8 cellular contexts compared by ENCODE assay signal in genomic region chr1:107963601-107964396, GRCh38. TPM values are rescaled to one million over a fixed set of nuclear protein-coding genes. Genes with fewer than 3 reads are reported as not detected.
A peak's percentile ranks its signal among the peaks of the same experiment; 100 is the strongest.
DNase-seq lines count a peak whose midpoint lies in the region; ATAC-seq lines count a peak whose summit lies in the region.

No MANE protein-coding gene starts in this region.

- H3K27me3 ChIP-seq in CD4-positive, CD25-positive, alpha-beta regulatory T cell (ENCODE audit: control insufficient read depth, insufficient read depth, low read length), result no peaks in the 10 kb centered on the region
- H3K27me3 ChIP-seq in ectodermal cell (ENCODE audit: control insufficient read depth, insufficient read depth, low read length, poor library complexity, severe bottlenecking), result peaks cover 40% of the 10 kb centered on the region
- H3K27me3 ChIP-seq in mesendoderm (ENCODE audit: insufficient read depth, low read length, poor library complexity), result no peaks in the 10 kb centered on the region

- 13 to 14% methylated on average over 24 of the region's 24 CpGs for WGBS in ectodermal cell, 2 experiments
- no CpG with 5 or more reads among the region's 24 CpGs for WGBS in mesendoderm (ENCODE audit: extremely low coverage, insufficient coverage, low lambda C conversion rate)

- H3K36me3 Mint-ChIP-seq in CD4-positive, CD25-positive, alpha-beta regulatory T cell, result no peaks in the 10 kb centered on the region

- peak overlapping the region; percentile 87 for H3K56ac ChIP-seq in mesendoderm (ENCODE audit: low read length)

- no peak overlapping the region for H2BK5ac ChIP-seq in mesendoderm (ENCODE audit: low read length)

- H4K5ac ChIP-seq in mesendoderm (ENCODE audit: low read length), result no peak overlapping the region

- H3K4me1 ChIP-seq in CD4-positive, CD25-positive, alpha-beta regulatory T cell (ENCODE audit: control insufficient read depth, insufficient read depth, low read length, poor library complexity, severe bottlenecking), result peaks cover 27% of the 10 kb centered on the region
- H3K4me1 ChIP-seq in ectodermal cell (ENCODE audit: control insufficient read depth, insufficient read depth, low read length), result peaks cover 4% of the 10 kb centered on the region
- H3K4me1 ChIP-seq in mesendoderm (ENCODE audit: control insufficient read depth, low read depth, low read length), result peaks cover 6% of the 10 kb centered on the region

- no peaks in the 10 kb centered on the region for H3K9me3 ChIP-seq in CD4-positive, CD25-positive, alpha-beta regulatory T cell (ENCODE audit: control insufficient read depth in 2 of 2, low read length in 2 of 2)
- H3K9me3 ChIP-seq in ectodermal cell (ENCODE audit: control insufficient read depth, low read length), result no peaks in the 10 kb centered on the region

- peak; percentile 72 to 76 for ATAC-seq in CD4-positive, CD25-positive, alpha-beta regulatory T cell (ENCODE audit: low read depth in 2 of 2)
- ATAC-seq in GM19438 (IDR thresholded peaks at IDR 0.05; ENCODE audit: low read depth, unreplicated experiment), result peak; percentile 90
- peak; percentile 75 for ATAC-seq in HG03520 (IDR thresholded peaks at IDR 0.05; ENCODE audit: unreplicated experiment)

- no peak overlapping the region for H2BK120ac ChIP-seq in mesendoderm (ENCODE audit: low read depth, low read length)

- peak overlapping the region; percentile 70 for H3K9ac ChIP-seq in mesendoderm (ENCODE audit: low read length)

- no peak overlapping the region for H3K18ac ChIP-seq in mesendoderm (ENCODE audit: low read length)

- H3K4ac ChIP-seq in mesendoderm (ENCODE audit: low read depth, low read length), result no peak overlapping the region

- no peak overlapping the region for H3K23ac ChIP-seq in mesendoderm (ENCODE audit: low read length)

- peak overlapping the region; percentile 98 for H3K4me3 ChIP-seq in CD4-positive, CD25-positive, alpha-beta regulatory T cell (ENCODE audit: low read depth, low read length)
- peak overlapping the region; percentile 63 for H3K4me3 ChIP-seq in ectodermal cell (ENCODE audit: insufficient read depth, low read depth, low read length)
- H3K4me3 ChIP-seq in mesendoderm (ENCODE audit: low read length), result peak overlapping the region; percentile 70

- no peaks in the 10 kb centered on the region for H3K36me3 ChIP-seq in CD4-positive, CD25-positive, alpha-beta regulatory T cell (ENCODE audit: control insufficient read depth, insufficient read depth, low read length)
- H3K36me3 ChIP-seq in ectodermal cell (ENCODE audit: control insufficient read depth, insufficient read depth, low read length) (no peaks in the 10 kb centered on the region), mesendoderm (ENCODE audit: control insufficient read depth, insufficient read depth, low read length) (no peaks in the 10 kb centered on the region)

- H2AK5ac ChIP-seq in mesendoderm (ENCODE audit: low read length), result no peak overlapping the region

- H3K4me2 ChIP-seq in mesendoderm (ENCODE audit: low read length), result peak overlapping the region; percentile 99

- peak overlapping the region; percentile 97 to 98 (median 98) for H3K4me3 Mint-ChIP-seq in CD4-positive, CD25-positive, alpha-beta regulatory T cell

- no peaks in the 10 kb centered on the region for H3K9me3 Mint-ChIP-seq in CD4-positive, CD25-positive, alpha-beta regulatory T cell

- peak; percentile 25 to 83 (median 66) for DNase-seq in CD4-positive, CD25-positive, alpha-beta regulatory T cell
- DNase-seq in activated CD4-positive, CD25-positive, alpha-beta regulatory T cell (lab: John Stamatoyannopoulos, UW), result peak; percentile 9 to 16 (median 11)
- DNase-seq in mesendoderm, result peak; percentile 68
- DNase-seq in stimulated activated naive CD4-positive, alpha-beta T cell (lab: John Stamatoyannopoulos, UW), result peak; percentile 2 to 67 (median 44)
- no peak for DNase-seq in NCI-H1417 (lab: John Stamatoyannopoulos, UW)

- H3K27ac ChIP-seq in CD4-positive, CD25-positive, alpha-beta regulatory T cell (ENCODE audit: insufficient read depth, low read length, poor library complexity, severe bottlenecking), result peak overlapping the region; percentile 80
- H3K27ac ChIP-seq in ectodermal cell (ENCODE audit: insufficient read depth, low read depth, low read length, poor library complexity, severe bottlenecking) (no peak overlapping the region), mesendoderm (ENCODE audit: low read depth, low read length) (no peak overlapping the region)

- H3K79me1 ChIP-seq in mesendoderm (ENCODE audit: low read length), result peaks cover 3% of the 10 kb centered on the region

- no peak overlapping the region for H4K8ac ChIP-seq in mesendoderm (ENCODE audit: low read depth, low read length)

- H3K4me1 Mint-ChIP-seq in CD4-positive, CD25-positive, alpha-beta regulatory T cell, result peaks cover 9 to 53% (median 29%) of the 10 kb centered on the region in 4 donors

- no peaks in the 10 kb centered on the region for H3K79me2 ChIP-seq in mesendoderm (ENCODE audit: control insufficient read depth, insufficient read depth, low read length)

- peaks cover 6% of the 10 kb centered on the region for H3K27me3 Mint-ChIP-seq in CD4-positive, CD25-positive, alpha-beta regulatory T cell

- H2BK15ac ChIP-seq in mesendoderm (replicated peaks; ENCODE audit: low read depth), result no peak overlapping the region

- H3K27ac Mint-ChIP-seq in CD4-positive, CD25-positive, alpha-beta regulatory T cell, result peak overlapping the region; percentile 94 to 98 (median 97)

RNA-seq across cellular contexts. Expression of gene VAV3, which starts 1.2 kb away (rescaled TPM):
- total RNA-seq in CD4-positive, CD25-positive, alpha-beta regulatory T cell, result 21.5 TPM
- polyA plus RNA-seq in CD4-positive, CD25-positive, alpha-beta regulatory T cell, result 10 to 100 TPM in 2 of 4 donors, 1 to 10 TPM in 2; 6.2 to 13.7 (median 9.6) TPM
- 1.4 TPM for polyA plus RNA-seq in ectodermal cell (2013, experiment 1 of 4)
- polyA plus RNA-seq in ectodermal cell (2013, experiment 2 of 4), result 1.7 TPM
- 2.1 TPM for polyA plus RNA-seq in ectodermal cell (2013, experiment 3 of 4)
- polyA plus RNA-seq in ectodermal cell (2013, experiment 4 of 4), result 1.6 TPM
- 4.8 TPM for polyA plus RNA-seq in mesendoderm (2013, experiment 1 of 2)
- 4.6 TPM for polyA plus RNA-seq in mesendoderm (2013, experiment 2 of 2)

Comparison
In these comparisons a context has a peak if more than half of its experiments do, and no peak if none do; other contexts are left out.
1. DNase-seq: peak in CD4-positive, CD25-positive, alpha-beta regulatory T cell (3 of 3), activated CD4-positive, CD25-positive, alpha-beta regulatory T cell (4 of 4), mesendoderm (single experiment) and stimulated activated naive CD4-positive, alpha-beta T cell (6 of 6); none in NCI-H1417 (0 of 3).
2. Peak in every context shown above with its lines, with median percentiles within 50 percentile points of each other: ATAC-seq and H3K4me3 ChIP-seq.